ENCODE assay signal across 8 cellular contexts in genomic region chr14:32896979-32897723, GRCh38. TPM values are rescaled to one million over a fixed set of nuclear protein-coding genes. Genes with fewer than 3 reads are reported as not detected.
DNase-seq lines count a peak whose midpoint lies in the region; ATAC-seq and TF ChIP-seq lines count a peak whose summit lies in the region.

No MANE protein-coding gene starts in this region.

- no peaks in the 10 kb centered on the region for H3K9me2 ChIP-seq in hepatocyte (replicated peaks; ENCODE audit: insufficient read depth)

- H3K27me3 ChIP-seq in hepatocyte = no peaks in the 10 kb centered on the region

- no peaks in the 10 kb centered on the region for H3K36me3 Mint-ChIP-seq in T-helper 1 cell treated with Interleukin-12 subunit alpha and Interleukin-12 subunit beta and Interleukin-4 antibody, amounts not matched to agents 30 μg/mL and 1 μg/mL, for 36 hours (ENCODE audit: low read depth)
- no peaks in the 10 kb centered on the region for H3K36me3 Mint-ChIP-seq in activated CD8-positive, alpha-beta T cell treated with anti-CD3 and anti-CD28 coated beads for 36 hours (ENCODE audit: low read depth)
- H3K36me3 Mint-ChIP-seq in stimulated activated memory B cell treated with anti-CD40 and anti-IgM and Interleukin-4, amounts not matched to agents 10 μg/mL and 1 μg/mL and 100 μg/mL, for 72 hours = no peaks in the 10 kb centered on the region

- no peaks in the 10 kb centered on the region for H3K9me3 ChIP-seq in hepatocyte (ENCODE audit: low read depth)

- peaks cover 5% of the 10 kb centered on the region for H3K4me1 Mint-ChIP-seq in T-helper 1 cell treated with Interleukin-12 subunit alpha and Interleukin-12 subunit beta and Interleukin-4 antibody, amounts not matched to agents 30 μg/mL and 1 μg/mL, for 36 hours (ENCODE audit: low read depth)
- H3K4me1 Mint-ChIP-seq in activated CD8-positive, alpha-beta T cell treated with anti-CD3 and anti-CD28 coated beads for 36 hours (ENCODE audit: low read depth) = peaks cover 5% of the 10 kb centered on the region
- H3K4me1 Mint-ChIP-seq in stimulated activated memory B cell treated with anti-CD40 and anti-IgM and Interleukin-4, amounts not matched to agents 10 μg/mL and 1 μg/mL and 100 μg/mL, for 72 hours = peaks cover 6% of the 10 kb centered on the region

- H3K4me2 ChIP-seq in hepatocyte = peak overlapping the region; percentile 71

- no peaks in the 10 kb centered on the region for H4K20me1 ChIP-seq in hepatocyte (ENCODE audit: insufficient read depth, poor library complexity, severe bottlenecking)

- no peaks in the 10 kb centered on the region for H3K36me3 ChIP-seq in hepatocyte (replicated peaks; ENCODE audit: insufficient read depth, low read depth)

- H3K4me1 ChIP-seq in hepatocyte (ENCODE audit: insufficient read depth) = no peaks in the 10 kb centered on the region

- POLR2A ChIA-PET in activated CD8-positive, alpha-beta T cell treated with anti-CD3 and anti-CD28 coated beads for 36 hours (lab: Charles Lee) = no interaction called here

- H2AFZ ChIP-seq in hepatocyte = peak overlapping the region; percentile 48

- CTCF ChIA-PET in activated CD8-positive, alpha-beta T cell treated with anti-CD3 and anti-CD28 coated beads for 36 hours (lab: Charles Lee) = no interaction called here

- no peak overlapping the region for H3K27ac ChIP-seq in hepatocyte

- peak overlapping the region; percentile 73 for H3K4me3 Mint-ChIP-seq in T-helper 1 cell treated with Interleukin-12 subunit alpha and Interleukin-12 subunit beta and Interleukin-4 antibody, amounts not matched to agents 30 μg/mL and 1 μg/mL, for 36 hours
- peak overlapping the region; percentile 25 for H3K4me3 Mint-ChIP-seq in activated CD8-positive, alpha-beta T cell treated with anti-CD3 and anti-CD28 coated beads for 36 hours
- H3K4me3 Mint-ChIP-seq in stimulated activated memory B cell treated with anti-CD40 and anti-IgM and Interleukin-4, amounts not matched to agents 10 μg/mL and 1 μg/mL and 100 μg/mL, for 72 hours = peak overlapping the region; percentile 46

- 69% methylated on average over 11 of the region's 11 CpGs for WGBS in hepatocyte (ENCODE audit: low lambda C conversion rate, missing lambda C conversion rate)

- peak overlapping the region; percentile 53 for H3K27ac Mint-ChIP-seq in T-helper 1 cell treated with Interleukin-12 subunit alpha and Interleukin-12 subunit beta and Interleukin-4 antibody, amounts not matched to agents 30 μg/mL and 1 μg/mL, for 36 hours
- H3K27ac Mint-ChIP-seq in activated CD8-positive, alpha-beta T cell treated with anti-CD3 and anti-CD28 coated beads for 36 hours = no peak overlapping the region
- no peak overlapping the region for H3K27ac Mint-ChIP-seq in stimulated activated memory B cell treated with anti-CD40 and anti-IgM and Interleukin-4, amounts not matched to agents 10 μg/mL and 1 μg/mL and 100 μg/mL, for 72 hours

- no peak for TF ChIP-seq CTCF in activated CD8-positive, alpha-beta T cell treated with anti-CD3 and anti-CD28 coated beads for 36 hours (IDR thresholded peaks at IDR 0.05)
- no peak for TF ChIP-seq CTCF in hepatocyte (IDR thresholded peaks at IDR 0.05; ENCODE audit: poor library complexity)

- intact Hi-C loops in activated CD8-positive, alpha-beta T cell treated with anti-CD3 and anti-CD28 coated beads for 36 hours (cut with micrococcal nuclease) = no loop called here

- no peaks in the 10 kb centered on the region for H3K27me3 Mint-ChIP-seq in T-helper 1 cell treated with Interleukin-12 subunit alpha and Interleukin-12 subunit beta and Interleukin-4 antibody, amounts not matched to agents 30 μg/mL and 1 μg/mL, for 36 hours (ENCODE audit: low read depth)
- H3K27me3 Mint-ChIP-seq in activated CD8-positive, alpha-beta T cell treated with anti-CD3 and anti-CD28 coated beads for 36 hours = no peaks in the 10 kb centered on the region
- no peaks in the 10 kb centered on the region for H3K27me3 Mint-ChIP-seq in stimulated activated memory B cell treated with anti-CD40 and anti-IgM and Interleukin-4, amounts not matched to agents 10 μg/mL and 1 μg/mL and 100 μg/mL, for 72 hours

- DNase-seq in T-helper 1 cell (no peak), hepatocyte (ENCODE audit: low spot score) (no peak)
- no peak for DNase-seq in activated CD8-positive, alpha-beta T cell treated with anti-CD3 and anti-CD28 coated beads for 36 hours

- ATAC-seq in activated CD8-positive, alpha-beta T cell treated with anti-CD3 and anti-CD28 coated beads for 36 hours = no peak
- ATAC-seq in stimulated activated memory B cell treated with anti-CD40 and anti-IgM and Interleukin-4, amounts not matched to agents 10 μg/mL and 1 μg/mL and 100 μg/mL, for 72 hours = no peak
- ATAC-seq in HG02763 (IDR thresholded peaks at IDR 0.05; ENCODE audit: unreplicated experiment) = no peak
- ATAC-seq in GM21786 (IDR thresholded peaks at IDR 0.05; ENCODE audit: unreplicated experiment) = no peak
- no peak for ATAC-seq in HG02840 (IDR thresholded peaks at IDR 0.05; ENCODE audit: low FRiP score, unreplicated experiment)

- peak overlapping the region; percentile 42 for H3K4me3 ChIP-seq in hepatocyte

- H3K79me2 ChIP-seq in hepatocyte = no peaks in the 10 kb centered on the region

- no peaks in the 10 kb centered on the region for H3K9me3 Mint-ChIP-seq in T-helper 1 cell treated with Interleukin-12 subunit alpha and Interleukin-12 subunit beta and Interleukin-4 antibody, amounts not matched to agents 30 μg/mL and 1 μg/mL, for 36 hours
- no peaks in the 10 kb centered on the region for H3K9me3 Mint-ChIP-seq in activated CD8-positive, alpha-beta T cell treated with anti-CD3 and anti-CD28 coated beads for 36 hours
- H3K9me3 Mint-ChIP-seq in stimulated activated memory B cell treated with anti-CD40 and anti-IgM and Interleukin-4, amounts not matched to agents 10 μg/mL and 1 μg/mL and 100 μg/mL, for 72 hours = no peaks in the 10 kb centered on the region

RNA-seq across cellular contexts. Expression of gene NPAS3, which starts 41.5 kb away (rescaled TPM):
- total RNA-seq in activated CD8-positive, alpha-beta T cell treated with anti-CD3 and anti-CD28 coated beads for 36 hours = not detected
- total RNA-seq in hepatocyte = 0.64 and 1.1 TPM in 2 replicates
- polyA plus RNA-seq in hepatocyte = 0.11 and 0.62 TPM in 2 replicates
